In the genomic region with DNA sequence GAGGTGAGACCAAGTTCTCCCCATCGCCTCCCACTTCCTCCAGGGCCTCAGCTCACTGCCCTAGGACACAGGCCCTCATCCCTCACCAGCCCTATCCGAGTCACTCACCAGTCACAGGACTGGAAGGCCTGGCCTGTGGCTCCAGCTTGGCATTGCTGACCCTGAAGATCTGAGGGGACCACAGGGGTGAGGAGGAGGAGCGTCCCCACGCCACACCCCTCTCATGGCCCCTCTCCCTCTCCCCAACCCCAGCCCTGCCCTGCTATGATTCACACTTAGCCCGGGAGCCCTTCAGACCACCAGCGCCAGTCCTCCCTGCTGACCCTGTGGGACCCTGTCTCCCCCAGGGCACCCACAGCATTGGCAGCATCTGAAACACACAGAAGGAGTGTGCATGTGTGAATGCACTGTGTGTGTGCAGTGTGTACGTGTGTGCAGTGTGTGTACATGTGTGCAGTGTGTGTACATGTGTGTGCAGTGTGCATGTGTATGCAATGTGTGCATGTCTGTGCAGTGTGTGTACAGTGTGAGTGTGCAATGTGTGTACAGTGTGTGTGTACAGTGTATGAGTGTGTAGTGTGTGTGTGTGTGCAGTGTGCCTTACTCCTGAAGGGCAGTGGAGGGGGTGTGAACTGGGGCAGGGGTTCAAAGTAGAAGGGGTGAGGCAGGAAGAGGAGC, we compare ENCODE assay signal across 1 cellular context.
TF ChIP-seq lines count a peak whose summit lies in the region.

No MANE protein-coding gene starts in this region.

TF ChIP-seq in H1, 55 proteins besides CTCF, POLR2A, EP300 and RAD21:
- no peak for TF ChIP-seq E2F6 (IDR thresholded peaks at IDR 0.05)
- no peak for TF ChIP-seq BACH1 (IDR thresholded peaks at IDR 0.05; ENCODE audit: low read length)
- TF ChIP-seq CBX5 (IDR thresholded peaks at IDR 0.05; ENCODE audit: low read depth, low read length), result no peak
- TF ChIP-seq GTF2F1 (IDR thresholded peaks at IDR 0.05; ENCODE audit: borderline replicate concordance, low read depth, low read length), result no peak
- TF ChIP-seq SUZ12 (IDR thresholded peaks at IDR 0.05; ENCODE audit: low read length), result no peak
- no peak for TF ChIP-seq PHF8 (conservative IDR thresholded peaks at IDR 0.05; ENCODE audit: low read depth, low read length)
- TF ChIP-seq ZNF274 (IDR thresholded peaks at IDR 0.05; ENCODE audit: borderline replicate concordance, extremely low read depth, low read length), result no peak
- no peak for TF ChIP-seq KDM1A (IDR thresholded peaks at IDR 0.05; ENCODE audit: borderline replicate concordance, low read length)
- no peak for TF ChIP-seq SP2 (IDR thresholded peaks at IDR 0.05; ENCODE audit: low read length)
- TF ChIP-seq MAX (IDR thresholded peaks at IDR 0.05), result no peak
